8 cellular contexts compared by ENCODE assay signal in the genomic region with DNA sequence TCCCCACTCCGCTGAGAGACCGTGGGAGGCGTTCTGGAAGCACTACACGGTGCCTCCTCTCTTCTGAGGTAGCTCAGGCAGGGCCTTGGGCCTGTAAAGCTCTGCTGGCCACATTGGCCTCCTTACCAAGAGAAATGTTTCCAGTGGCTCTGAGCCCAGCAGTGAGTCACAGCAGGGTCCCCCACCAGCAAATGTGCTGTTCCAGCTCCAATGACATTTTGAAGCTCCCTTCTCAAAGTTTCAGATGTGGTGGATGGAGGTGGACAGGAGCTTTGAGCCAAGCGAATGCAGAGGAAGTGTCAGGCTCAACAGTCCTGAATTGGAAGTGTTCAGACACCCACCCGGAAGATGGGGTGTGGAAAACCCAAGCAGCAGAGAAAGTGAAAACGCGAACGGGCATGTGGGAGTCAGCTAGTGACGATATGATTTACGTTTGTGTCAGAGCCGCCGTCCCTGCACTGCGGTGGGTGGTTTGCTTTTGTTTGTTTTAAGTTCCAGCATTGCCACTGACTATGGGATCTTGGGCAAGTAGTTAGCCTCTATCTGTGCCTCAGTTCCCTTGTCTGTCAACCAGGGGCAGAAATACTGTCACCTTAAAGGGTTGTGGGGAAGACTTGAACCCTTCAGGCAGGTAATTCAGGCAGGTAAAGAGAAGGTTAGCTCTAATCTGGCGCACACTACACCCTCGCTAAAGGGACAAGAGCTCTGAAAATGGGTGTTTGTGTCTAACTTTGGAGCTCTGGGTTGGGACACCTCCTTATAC. TPM values are rescaled to one million over a fixed set of nuclear protein-coding genes. Genes with fewer than 3 reads are reported as not detected.
A peak's percentile ranks its signal among the peaks of the same experiment; 100 is the strongest.
DNase-seq lines count a peak whose midpoint lies in the region; ATAC-seq lines count a peak whose summit lies in the region.

No MANE protein-coding gene starts in this region.

- no peaks in the 10 kb centered on the region for H3K36me3 Mint-ChIP-seq in naive thymus-derived CD8-positive, alpha-beta T cell

- peaks cover 0 to 12% (median 0%) of the 10 kb centered on the region in 5 donors for H3K27me3 Mint-ChIP-seq in naive thymus-derived CD8-positive, alpha-beta T cell

- H3K9me3 Mint-ChIP-seq in naive thymus-derived CD8-positive, alpha-beta T cell, result no peaks in the 10 kb centered on the region

- in situ Hi-C loops in G401 (cut with HindIII; ENCODE audit: low sequenced_read_pairs), result no loop called here

- POLR2A ChIA-PET in naive thymus-derived CD8-positive, alpha-beta T cell (lab: Charles Lee), result interaction anchor here (0.7 to 1.1 kb wide), 2 partner anchors 73 to 516 kb away, joined by 3 to 9 read pairs; no protein-coding TSS in a partner anchor

- peak overlapping the region; percentile 77 to 98 (median 94) for H3K27ac Mint-ChIP-seq in naive thymus-derived CD8-positive, alpha-beta T cell

- ATAC-seq in GM19035 (IDR thresholded peaks at IDR 0.05; ENCODE audit: unreplicated experiment), result peak; percentile 50
- ATAC-seq in naive thymus-derived CD8-positive, alpha-beta T cell, result peak; percentile 73 to 91
- no peak for ATAC-seq in GM21825 (IDR thresholded peaks at IDR 0.05; ENCODE audit: unreplicated experiment)

- H3K4me1 Mint-ChIP-seq in naive thymus-derived CD8-positive, alpha-beta T cell, result peaks cover 8 to 61% (median 16%) of the 10 kb centered on the region in 4 donors

- H3K4me3 Mint-ChIP-seq in naive thymus-derived CD8-positive, alpha-beta T cell, result peak overlapping the region; percentile 72 to 90 (median 85)

- DNase-seq in M059J (ENCODE audit: low read depth), result peak; percentile 76
- DNase-seq in activated effector memory CD4-positive, alpha-beta T cell treated with anti-CD3 and anti-CD28 coated beads, Interleukin-2, amount 50 U/mL, for 16 hours, result peak; percentile 86
- peak in 9 of 10 donors; percentile 22 to 68 (median 56) for DNase-seq in naive thymus-derived CD8-positive, alpha-beta T cell
- DNase-seq in NCI-H1436 (lab: John Stamatoyannopoulos, UW), result no peak
- DNase-seq in NCI-H2171 (lab: John Stamatoyannopoulos, UW), result no peak
- no peak for DNase-seq in G401 (ENCODE audit: low spot score)

RNA-seq across cellular contexts. Expression of gene C5orf15, which starts 38.2 kb away (rescaled TPM):
- 196 and 216 TPM in 2 replicates for total RNA-seq in M059J (2014; rRNA removed; shearing (Covaris generic))
- 10 to 100 TPM; 14.4 to 16.4 TPM for total RNA-seq in naive thymus-derived CD8-positive, alpha-beta T cell
- polyA plus RNA-seq in naive thymus-derived CD8-positive, alpha-beta T cell, result 10 to 100 TPM; 14.0 to 18.8 (median 16.2) TPM
- total RNA-seq in G401 (2014; rRNA removed; shearing (Covaris generic)), result 75.1 and 90.7 TPM in 2 replicates

Comparison
In these comparisons a context has a peak if more than half of its experiments do, and no peak if none do; other contexts are left out.
1. DNase-seq: peak in M059J (single experiment), activated effector memory CD4-positive, alpha-beta T cell treated with anti-CD3 and anti-CD28 coated beads, Interleukin-2, amount 50 U/mL, for 16 hours (single experiment) and naive thymus-derived CD8-positive, alpha-beta T cell (9 of 10); none in NCI-H1436 (single experiment), NCI-H2171 (single experiment) and G401 (single experiment).